34 cellular contexts compared by ENCODE assay signal in the genomic region with DNA sequence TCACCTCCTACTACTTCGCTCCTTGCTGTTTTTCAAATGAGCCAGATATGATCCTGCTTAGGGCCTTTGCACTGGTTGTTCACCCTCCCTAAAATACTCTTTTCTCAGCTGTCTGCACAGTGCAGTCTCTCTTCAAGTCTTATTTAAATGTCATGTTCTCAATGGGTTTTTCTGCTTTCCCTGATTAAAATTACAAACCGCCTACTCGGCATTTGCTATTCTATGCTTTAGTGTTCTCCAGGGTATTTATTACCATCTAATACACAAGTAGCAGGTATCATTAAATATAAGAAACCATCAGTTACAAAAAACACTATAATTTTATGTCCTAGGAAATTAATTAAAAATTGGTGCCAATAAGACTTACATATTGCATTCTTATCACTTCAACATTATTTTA.
DNase-seq lines count a peak whose midpoint lies in the region; ATAC-seq, FAIRE-seq and TF ChIP-seq lines count a peak whose summit lies in the region.
"Had no signal": no experiment of that assay in that cellular context is flagged by ENCODE, and none has a peak within 500 bp of the region (broad histone marks: within the 10 kb centered on the region; RNA-seq: fewer than 3 reads in every experiment).

No MANE protein-coding gene starts in this region.

- H2BK5ac ChIP-seq in IMR-90 (ENCODE audit: low read depth, low read length, poor library complexity, severe bottlenecking) (no peak overlapping the region), H1 (ENCODE audit: low read depth, low read length) (no peak overlapping the region)

- no peaks in the 10 kb centered on the region for H3K9me1 ChIP-seq in IMR-90 (ENCODE audit: insufficient read depth, low read length)

- H3K56ac ChIP-seq in IMR-90 (ENCODE audit: extremely low read depth, insufficient read depth, low read length) (no peak overlapping the region), H1 (replicated peaks; ENCODE audit: insufficient read length, low read depth, low read length) (no peak overlapping the region)

- H2BK20ac ChIP-seq in IMR-90 (ENCODE audit: low read depth, low read length) (no peak overlapping the region), H1 (ENCODE audit: low read length) (no peak overlapping the region)

- no peak overlapping the region for H3K9ac ChIP-seq in HepG2 (ENCODE audit: insufficient read depth, low read depth, low read length)
- no peak overlapping the region for H3K9ac ChIP-seq in IMR-90 (ENCODE audit: low read depth, low read length)
- no peak overlapping the region for H3K9ac ChIP-seq in H1 (replicated peaks in 1 of 4; ENCODE audit: extremely low read depth in 1 of 4, low read depth in 3 of 4, low read length in 3 of 4)
- H3K9ac ChIP-seq: BLaER1; BLaER1 treated with 17β-estradiol and CSF1 and Interleukin-3, amounts not matched to agents 10 nM and 100 nM had no signal

- H3K27me3 ChIP-seq in HepG2 (ENCODE audit: control insufficient read depth in 1 of 2, insufficient read depth in 2 of 2, low read length in 2 of 2) = no peaks in the 10 kb centered on the region
- H3K27me3 ChIP-seq in right lobe of liver = no peaks in the 10 kb centered on the region
- H3K27me3 ChIP-seq in IMR-90 (ENCODE audit: control insufficient read depth, insufficient read depth, low read length) = peaks cover 6% of the 10 kb centered on the region; the same call in 1 of the 2 replicates
- H3K27me3 ChIP-seq in H1 (replicated peaks in 1 of 4; ENCODE audit: control insufficient read depth in 3 of 4, extremely low read depth in 1 of 4, insufficient read depth in 3 of 4, low read length in 3 of 4) = no peaks in the 10 kb centered on the region
- H3K27me3 ChIP-seq: BE2C; BLaER1; BLaER1 treated with 17β-estradiol and CSF1 and Interleukin-3, amounts not matched to agents 10 nM and 100 nM had no signal

- H3K9me3 ChIP-seq in HepG2 (ENCODE audit: low read length) (no peaks in the 10 kb centered on the region), right lobe of liver (no peaks in the 10 kb centered on the region), A549 (no peaks in the 10 kb centered on the region), IMR-90 (ENCODE audit: control insufficient read depth, insufficient read depth, low read length) (no peaks in the 10 kb centered on the region), H1 (ENCODE audit: insufficient read depth in 2 of 2, low read depth in 1 of 2, low read length in 1 of 2) (peaks cover 0 to 6% of the 10 kb centered on the region in 2 experiments; a peak in 1 of 4 replicates)
- H3K9me3 ChIP-seq: BE2C had no signal

- intact Hi-C loops in HepG2 (cut with micrococcal nuclease; ENCODE audit: unreplicated experiment) (loop anchor here (10.0 kb wide), 1 partner anchor 337 kb away; no protein-coding TSS in a partner anchor), right lobe of liver (cut with DNase I) (no loop called here), IMR-90 (cut with micrococcal nuclease) (no loop called here), Right ventricle myocardium superior (cut with DNase I) (no loop called here)

- no peak overlapping the region for H2BK12ac ChIP-seq in H1 (ENCODE audit: low read depth, low read length)

- no peaks in the 10 kb centered on the region for H3K23me2 ChIP-seq in H1 (ENCODE audit: low read depth, low read length)

- TF ChIP-seq EP300 in HepG2 (IDR thresholded peaks at IDR 0.05; ENCODE audit: low read depth in 2 of 2, low read length in 2 of 2) = no peak
- TF ChIP-seq EP300 in HepG2 (CRISPR knock-in tag; IDR thresholded peaks at IDR 0.05; ENCODE audit: borderline replicate concordance) = no peak
- TF ChIP-seq EP300 in A549 (IDR thresholded peaks at IDR 0.05) = no peak
- no peak for TF ChIP-seq EP300 in H1 (IDR thresholded peaks at IDR 0.05; ENCODE audit: borderline replicate concordance in 1 of 2, low read depth in 2 of 2, low read length in 2 of 2)

- CTCF ChIA-PET in HepG2 (lab: Yijun Ruan, JAX; ENCODE audit: low intra/inter-chr PET ratio, low total read pairs) (no interaction called here), A549 (lab: Yijun Ruan, JAX) (no interaction called here), IMR-90 (lab: Yijun Ruan, JAX) (no interaction called here), H1 (lab: Charles Lee; ENCODE audit: partially characterized antibody) (interaction anchor here (0.6 to 1.5 kb wide), 6 partner anchors 8 to 372 kb away, joined by 3 to 6 read pairs (median 3); no protein-coding TSS in a partner anchor)

- no peak overlapping the region for H3K14ac ChIP-seq in IMR-90 (replicated peaks; ENCODE audit: low read depth, low read length)
- no peak overlapping the region for H3K14ac ChIP-seq in H1 (ENCODE audit: insufficient read length)

- H3K23ac ChIP-seq in IMR-90 (ENCODE audit: low read depth, low read length) (no peak overlapping the region), H1 (ENCODE audit: insufficient read length) (no peak overlapping the region)

- no peak overlapping the region for H2AK9ac ChIP-seq in IMR-90 (replicated peaks; ENCODE audit: low read depth, low read length, poor library complexity)

- H3K79me1 ChIP-seq in IMR-90 (ENCODE audit: low read depth in 1 of 2, low read length in 2 of 2) = no peaks in the 10 kb centered on the region
- H3K79me1 ChIP-seq in H1 (ENCODE audit: low read depth, low read length) = no peaks in the 10 kb centered on the region

- TF ChIP-seq POLR2A in HepG2 (IDR thresholded peaks at IDR 0.05; ENCODE audit: insufficient read depth in 1 of 2, low read depth in 2 of 2, low read length in 2 of 2) (no peak), right lobe of liver (IDR thresholded peaks at IDR 0.05) (no peak), A549 (IDR thresholded peaks at IDR 0.05; ENCODE audit: low read length) (no peak), IMR-90 (IDR thresholded peaks at IDR 0.05; ENCODE audit: low read depth, low read length) (no peak), H1 (IDR thresholded peaks at IDR 0.05; ENCODE audit: control extremely low read depth in 1 of 2, low read depth in 2 of 2, low read length in 2 of 2) (no peak)

- H2BK15ac ChIP-seq in IMR-90 (ENCODE audit: low read depth, low read length) (no peak overlapping the region), H1 (ENCODE audit: low read length) (no peak overlapping the region)

- dilution Hi-C loops in IMR-90 (cut with HindIII; ENCODE audit: low sequenced_read_pairs, unreplicated experiment) = no loop called here

- BruUV-seq in HepG2 (replicated peaks; lab: Mats Ljungman, UMichigan) = no TSS peak
- no TSS peak for BruUV-seq in IMR-90 (replicated peaks; lab: Mats Ljungman, UMichigan)

- H3K27ac ChIP-seq in HepG2 (ENCODE audit: extremely low read length, insufficient read depth, low read length) (no peak overlapping the region), right lobe of liver (no peak overlapping the region), A549 (no peak overlapping the region), IMR-90 (ENCODE audit: insufficient read depth, low read length) (no peak overlapping the region), H1 (ENCODE audit: low read depth, low read length) (no peak overlapping the region)
- H3K27ac ChIP-seq: 22Rv1; BLaER1; BLaER1 treated with 17β-estradiol and CSF1 and Interleukin-3, amounts not matched to agents 10 nM and 100 nM; C4-2B had no signal

- ATAC-seq in HepG2 = no peak
- ATAC-seq in right lobe of liver = no peak
- ATAC-seq in A549 = no peak
- no peak for ATAC-seq in IMR-90 (ENCODE audit: low read depth)
- no peak for ATAC-seq in Right ventricle myocardium superior (ENCODE audit: poor library complexity)
- ATAC-seq: CD8-positive, alpha-beta T cell had no signal

- H3K18ac ChIP-seq in IMR-90 (ENCODE audit: low read depth, low read length) (no peak overlapping the region), H1 (ENCODE audit: extremely low read depth, low read length) (no peak overlapping the region)

- H3K4ac ChIP-seq in IMR-90 (ENCODE audit: low read depth, low read length) (no peak overlapping the region), H1 (replicated peaks; ENCODE audit: insufficient read length, low read depth, low read length) (no peak overlapping the region)

- WGBS in HepG2 (ENCODE audit: low lambda C conversion rate) = 59% methylated on average over 3 of the region's 3 CpGs
- WGBS in right lobe of liver (ENCODE audit: insufficient coverage, low coverage, low lambda C conversion rate, missing lambda C conversion rate) = 77% methylated on average over 3 of the region's 3 CpGs
- 6% methylated on average over 3 of the region's 3 CpGs for WGBS in A549 (ENCODE audit: missing lambda C conversion rate)
- WGBS in IMR-90 (ENCODE audit: extremely low coverage in 2 of 2, insufficient read length in 1 of 2), 2 experiments = 0% methylated on average over 1 of the region's 3 CpGs; no CpG with 5 or more reads in 1 of the 2 experiments
- 98% methylated on average over 3 of the region's 3 CpGs; no CpG with 5 or more reads in 1 of the 2 experiments for WGBS in H1 (ENCODE audit: extremely low coverage in 1 of 2, insufficient coverage in 1 of 2, insufficient read length in 1 of 2, insufficient replicate concordance in 2 of 2, low coverage in 1 of 2, low lambda C conversion rate in 2 of 2, missing lambda C conversion rate in 1 of 2), 2 experiments

- no peak overlapping the region for H3K4me2 ChIP-seq in HepG2 (ENCODE audit: low read depth, low read length)
- H3K4me2 ChIP-seq in A549 = no peak overlapping the region
- no peak overlapping the region for H3K4me2 ChIP-seq in IMR-90 (ENCODE audit: low read depth, low read length)
- no peak overlapping the region for H3K4me2 ChIP-seq in H1 (ENCODE audit: insufficient read depth in 1 of 2, low read depth in 2 of 2, low read length in 2 of 2)
- H3K4me2 ChIP-seq: BLaER1; BLaER1 treated with 17β-estradiol and CSF1 and Interleukin-3, amounts not matched to agents 10 nM and 100 nM had no signal

- H3K36me3 ChIP-seq in HepG2 (replicated peaks in 1 of 2; ENCODE audit: control insufficient read depth in 1 of 2, insufficient read depth in 2 of 2, low read length in 2 of 2) = no peaks in the 10 kb centered on the region
- H3K36me3 ChIP-seq in right lobe of liver = no peaks in the 10 kb centered on the region
- no peaks in the 10 kb centered on the region for H3K36me3 ChIP-seq in IMR-90 (ENCODE audit: control insufficient read depth, insufficient read depth, low read length)
- H3K36me3 ChIP-seq in H1 (ENCODE audit: control insufficient read depth in 2 of 4, insufficient read depth in 4 of 4, low read length in 3 of 4) = no peaks in the 10 kb centered on the region
- H3K36me3 ChIP-seq: BE2C; BLaER1; BLaER1 treated with 17β-estradiol and CSF1 and Interleukin-3, amounts not matched to agents 10 nM and 100 nM had no signal

- H3K4me3 ChIP-seq in HepG2 (replicated peaks in 1 of 3; ENCODE audit: insufficient read depth in 1 of 3, low read depth in 2 of 3, low read length in 3 of 3) = no peak overlapping the region
- H3K4me3 ChIP-seq in right lobe of liver = no peak overlapping the region
- H3K4me3 ChIP-seq in A549 = no peak overlapping the region
- H3K4me3 ChIP-seq in IMR-90 (ENCODE audit: insufficient read depth, low read depth, low read length) = no peak overlapping the region
- H3K4me3 ChIP-seq in H1 (ENCODE audit: extremely low read depth in 1 of 4, insufficient read depth in 2 of 4, low read depth in 3 of 4, low read length in 4 of 4) = no peak overlapping the region
- H3K4me3 ChIP-seq: BLaER1; BLaER1 treated with 17β-estradiol and CSF1 and Interleukin-3, amounts not matched to agents 10 nM and 100 nM had no signal

- H4K8ac ChIP-seq in IMR-90 (ENCODE audit: low read depth in 2 of 2, low read length in 2 of 2) = no peak overlapping the region
- no peak overlapping the region for H4K8ac ChIP-seq in H1 (ENCODE audit: extremely low read depth, insufficient read depth, low read length)

- DNase-seq in HepG2 (ENCODE audit: low spot score) (no peak), right lobe of liver (no peak), A549 (ENCODE audit: low read depth in 1 of 2, low spot score in 1 of 2) (no peak), IMR-90 (no peak), H1 (ENCODE audit: low read depth in 1 of 2, low spot score in 2 of 2) (no peak), Right ventricle myocardium superior (no peak), A172 (ENCODE audit: low spot score) (no peak), HuH-7.5 (ENCODE audit: low spot score) (no peak)
- DNase-seq: 8988T; ACHN; AML-193; BE2C; C1 segment of cervical spinal cord; Caco-2; Calu3; CD4-positive, alpha-beta memory T cell; CD4-positive, alpha-beta T cell; CD4-positive, CD25-positive, alpha-beta regulatory T cell; CD8-positive, alpha-beta memory T cell; CD8-positive, alpha-beta T cell; COR-L47; DMS 273 treated with DMSO at 0.1 percent for 48 hours; DMS153; DMS53; DMS79; DMS79 treated with DMSO at 0.1 percent for 48 hours; DND-41; EL had no signal

- H3K4me1 ChIP-seq in HepG2 (ENCODE audit: insufficient read depth, low read length) (no peaks in the 10 kb centered on the region), right lobe of liver (no peaks in the 10 kb centered on the region), A549 (no peaks in the 10 kb centered on the region), IMR-90 (ENCODE audit: control insufficient read depth, insufficient read depth, low read length) (no peaks in the 10 kb centered on the region), H1 (replicated peaks in 1 of 4; ENCODE audit: control insufficient read depth in 3 of 4, insufficient read depth in 4 of 4, low read length in 3 of 4) (peaks cover 0 to 5% (median 3%) of the 10 kb centered on the region in 4 experiments; a peak in 6 of 7 replicates)
- H3K4me1 ChIP-seq: BE2C; BLaER1; BLaER1 treated with 17β-estradiol and CSF1 and Interleukin-3, amounts not matched to agents 10 nM and 100 nM; Caco-2 had no signal

- H3K79me2 ChIP-seq in HepG2 (ENCODE audit: insufficient read depth, low read length) (no peaks in the 10 kb centered on the region), H1 (ENCODE audit: control insufficient read depth in 1 of 2, insufficient read depth in 2 of 2, low read length in 2 of 2) (no peaks in the 10 kb centered on the region)

- H4K5ac ChIP-seq in IMR-90 (ENCODE audit: low read depth, low read length) (no peak overlapping the region), H1 (ENCODE audit: insufficient read length, low read depth, low read length) (no peak overlapping the region)

- H4K91ac ChIP-seq in IMR-90 (ENCODE audit: insufficient read depth, low read depth, low read length) (no peak overlapping the region), H1 (replicated peaks; ENCODE audit: insufficient read length, low read length) (no peak overlapping the region)

- TF ChIP-seq RAD21 in HepG2 (CRISPR knock-in tag; IDR thresholded peaks at IDR 0.05) = no peak
- no peak for TF ChIP-seq RAD21 in A549 (conservative IDR thresholded peaks at IDR 0.05 in 1 of 2, IDR thresholded peaks at IDR 0.05 in 1 of 2)
- TF ChIP-seq RAD21 in IMR-90 (IDR thresholded peaks at IDR 0.05; ENCODE audit: low read length) = no peak
- TF ChIP-seq RAD21 in H1 (IDR thresholded peaks at IDR 0.05 in 1 of 2, conservative IDR thresholded peaks at IDR 0.05 in 1 of 2; ENCODE audit: low read depth in 2 of 2, low read length in 2 of 2) = no peak

- in situ Hi-C loops in HepG2 (cut with HindIII; ENCODE audit: extremely low pct_ligation_motif_present, low pct_unique_long_range_greater_than_20kb) = no loop called here
- in situ Hi-C loops in IMR-90 (cut with MboI; ENCODE audit: low sequenced_read_pairs) = no loop called here

- H4K20me1 ChIP-seq in HepG2 (ENCODE audit: insufficient read depth, low read length) = no peaks in the 10 kb centered on the region
- H4K20me1 ChIP-seq in IMR-90 (ENCODE audit: insufficient read depth, low read length) = no peaks in the 10 kb centered on the region
- no peaks in the 10 kb centered on the region for H4K20me1 ChIP-seq in H1 (replicated peaks in 1 of 2; ENCODE audit: control insufficient read depth in 1 of 2, insufficient read depth in 2 of 2, low read length in 2 of 2)
- H4K20me1 ChIP-seq: BLaER1; BLaER1 treated with 17β-estradiol and CSF1 and Interleukin-3, amounts not matched to agents 10 nM and 100 nM had no signal

- TF ChIP-seq CTCF in HepG2 (CRISPR knock-in tag; IDR thresholded peaks at IDR 0.05) (no peak), right lobe of liver (IDR thresholded peaks at IDR 0.05) (no peak), A549 (IDR thresholded peaks at IDR 0.05) (no peak), IMR-90 (conservative IDR thresholded peaks at IDR 0.05; ENCODE audit: low read depth, low read length) (no peak), H1 (IDR thresholded peaks at IDR 0.05; ENCODE audit: control extremely low read depth in 1 of 3, insufficient read depth in 1 of 3, low read depth in 1 of 3, low read length in 3 of 3) (no peak)

- H2BK120ac ChIP-seq in IMR-90 (ENCODE audit: low read depth, low read length) (no peak overlapping the region), H1 (replicated peaks; ENCODE audit: low read depth, low read length) (no peak overlapping the region)

- no peak overlapping the region for H2AK5ac ChIP-seq in IMR-90 (ENCODE audit: low read depth, low read length)
- no peak overlapping the region for H2AK5ac ChIP-seq in H1 (ENCODE audit: low read depth, low read length)

- no peak for FAIRE-seq in HepG2 (lab: Jason Lieb, UNC)
- FAIRE-seq in A549 (lab: Jason Lieb, UNC) = no peak
- FAIRE-seq in H1 (lab: Jason Lieb, UNC) = no peak
- FAIRE-seq: A204.1, D721Med had no signal

- POLR2A ChIA-PET in HepG2 (lab: Yijun Ruan, JAX) (no interaction called here), A549 (lab: Yijun Ruan, JAX) (no interaction called here), IMR-90 (lab: Charles Lee; ENCODE audit: unreplicated experiment) (no interaction called here), H1 (lab: Charles Lee; ENCODE audit: partially characterized antibody) (no interaction called here)

- H2AFZ ChIP-seq in HepG2 (ENCODE audit: low read length) (no peak overlapping the region), IMR-90 (replicated peaks; ENCODE audit: low read length, poor library complexity) (no peak overlapping the region), H1 (ENCODE audit: low read length) (no peak overlapping the region)
